ENCODE assay signal across 1 cellular context in genomic region chr17:8186787-8187516, GRCh38.
TF ChIP-seq lines count a peak whose summit lies in the region.

No MANE protein-coding gene starts in this region.

TF ChIP-seq in HepG2, 621 proteins besides CTCF, POLR2A, EP300 and RAD21 (continued from another document and continues in another):
- TF ChIP-seq PRDM15 (CRISPR knock-in tag; IDR thresholded peaks at IDR 0.05) (no peak), SALL2 (CRISPR knock-in tag; IDR thresholded peaks at IDR 0.05) (peak; percentile 21), ZFP62 (CRISPR knock-in tag; IDR thresholded peaks at IDR 0.05) (no peak), CEBPG (CRISPR knock-in tag; IDR thresholded peaks at IDR 0.05) (peak; percentile 34), ZNF451 (CRISPR knock-in tag; IDR thresholded peaks at IDR 0.05) (peak; percentile 58), ZNF784 (CRISPR knock-in tag; IDR thresholded peaks at IDR 0.05; ENCODE audit: borderline replicate concordance) (no peak; the same call in 1 of the 2 replicates), ISX (CRISPR knock-in tag; conservative IDR thresholded peaks at IDR 0.05) (0 out of 2 replicates have a peak, but pooled peaks have one; percentile 72), HOXA9 (CRISPR knock-in tag; IDR thresholded peaks at IDR 0.05; ENCODE audit: borderline replicate concordance) (no peak), ZNF317 (CRISPR knock-in tag; IDR thresholded peaks at IDR 0.05) (peak; percentile 70), TRAFD1 (CRISPR knock-in tag; IDR thresholded peaks at IDR 0.05; ENCODE audit: borderline replicate concordance) (no peak), ZNF749 (CRISPR knock-in tag; IDR thresholded peaks at IDR 0.05; ENCODE audit: borderline replicate concordance) (no peak), ZNF619 (CRISPR knock-in tag; IDR thresholded peaks at IDR 0.05) (no peak), ARID5B (CRISPR knock-in tag; IDR thresholded peaks at IDR 0.05) (peak; percentile 14; the same call in 1 of the 2 replicates), NFATC3 (CRISPR knock-in tag; IDR thresholded peaks at IDR 0.05) (no peak), ZNF777 (CRISPR knock-in tag; IDR thresholded peaks at IDR 0.05) (peak; percentile 79; the same call in 1 of the 2 replicates), ZBTB2 (CRISPR knock-in tag; IDR thresholded peaks at IDR 0.05; ENCODE audit: low read depth) (no peak), STAT5B (CRISPR knock-in tag; IDR thresholded peaks at IDR 0.05) (no peak; the same call in 1 of the 2 replicates), SAP130 (CRISPR knock-in tag; IDR thresholded peaks at IDR 0.05; ENCODE audit: low read depth) (peak; percentile 45), NFRKB (IDR thresholded peaks at IDR 0.05) (no peak), ZNF879 (CRISPR knock-in tag; IDR thresholded peaks at IDR 0.05) (peak; percentile 81), IRF1 (CRISPR knock-in tag; IDR thresholded peaks at IDR 0.05; ENCODE audit: low read depth) (no peak), AGO2 (optimal IDR thresholded peaks at IDR 0.05; ENCODE audit: low read depth, low read length) (no peak), ZSCAN21 (CRISPR knock-in tag; IDR thresholded peaks at IDR 0.05; ENCODE audit: borderline replicate concordance) (peak; percentile 45; the same call in 1 of the 2 replicates), KAT8 (CRISPR knock-in tag; IDR thresholded peaks at IDR 0.05) (peak; percentile 29; the same call in 1 of the 2 replicates), ZNF709 (CRISPR knock-in tag; IDR thresholded peaks at IDR 0.05) (no peak; the same call in 1 of the 2 replicates), ZNF44 (CRISPR knock-in tag; IDR thresholded peaks at IDR 0.05) (no peak), HCFC1 (IDR thresholded peaks at IDR 0.05; ENCODE audit: low read depth, low read length) (peak; percentile 4; the same call in 1 of the 2 replicates), BORCS8-MEF2B (CRISPR knock-in tag; IDR thresholded peaks at IDR 0.05) (no peak; the same call in none of the 2 replicates), GABPB1 (CRISPR knock-in tag; IDR thresholded peaks at IDR 0.05) (peak; percentile 67), SMYD3 (CRISPR knock-in tag; IDR thresholded peaks at IDR 0.05) (peak; percentile 60; the same call in 1 of the 2 replicates), CBX5 (CRISPR knock-in tag; IDR thresholded peaks at IDR 0.05; ENCODE audit: borderline replicate concordance) (no peak), HIVEP1 (CRISPR knock-in tag; IDR thresholded peaks at IDR 0.05) (no peak), FOXM1 (CRISPR knock-in tag; IDR thresholded peaks at IDR 0.05) (no peak), KLF13 (CRISPR knock-in tag; IDR thresholded peaks at IDR 0.05) (no peak), ZZZ3 (CRISPR knock-in tag; IDR thresholded peaks at IDR 0.05; ENCODE audit: borderline replicate concordance) (no peak), JDP2 (CRISPR knock-in tag; IDR thresholded peaks at IDR 0.05; ENCODE audit: borderline replicate concordance) (no peak), ZNF773 (CRISPR knock-in tag; IDR thresholded peaks at IDR 0.05; ENCODE audit: borderline replicate concordance) (no peak), HMGXB4 (CRISPR knock-in tag; IDR thresholded peaks at IDR 0.05; ENCODE audit: borderline replicate concordance in 1 of 2, low read depth in 1 of 2) (peak; percentile 92 to 98), CREB3 (CRISPR knock-in tag; IDR thresholded peaks at IDR 0.05) (no peak), THAP8 (CRISPR knock-in tag; IDR thresholded peaks at IDR 0.05; ENCODE audit: borderline replicate concordance) (no peak), ZNF691 (CRISPR knock-in tag; IDR thresholded peaks at IDR 0.05; ENCODE audit: borderline replicate concordance, low read depth) (peak; percentile 85), MTA3 (CRISPR knock-in tag; IDR thresholded peaks at IDR 0.05) (no peak), ZFP36 (IDR thresholded peaks at IDR 0.05; ENCODE audit: borderline replicate concordance, low read depth, low read length, partially characterized antibody) (no peak), PCBP1 (IDR thresholded peaks at IDR 0.05; ENCODE audit: borderline replicate concordance, low read depth, low read length) (no peak), HNRNPH1 (optimal IDR thresholded peaks at IDR 0.05; ENCODE audit: low read depth, low read length) (no peak), GTF3A (CRISPR knock-in tag; conservative IDR thresholded peaks at IDR 0.05) (peak; percentile 93; the same call in 1 of the 2 replicates), ATF3 (CRISPR knock-in tag; IDR thresholded peaks at IDR 0.05) (no peak), STAG1 (CRISPR knock-in tag; IDR thresholded peaks at IDR 0.05) (peak; percentile 21; the same call in 1 of the 2 replicates), NRL (CRISPR knock-in tag; IDR thresholded peaks at IDR 0.05; ENCODE audit: borderline replicate concordance) (no peak), TCF7 (IDR thresholded peaks at IDR 0.05; ENCODE audit: low read depth) (0 out of 2 replicates have a peak, but pooled peaks have one; percentile 5), ZNF234 (CRISPR knock-in tag; conservative IDR thresholded peaks at IDR 0.05) (no peak)
